Comparison of ENCODE assay signal across 8 cellular contexts in genomic region chr2:47272905-47273758, GRCh38.
DNase-seq lines count a peak whose midpoint lies in the region; ATAC-seq, FAIRE-seq and TF ChIP-seq lines count a peak whose summit lies in the region.

No MANE protein-coding gene starts in this region.

- H3K36me3 ChIP-seq in KMS-11 (ENCODE audit: insufficient read depth) (no peaks in the 10 kb centered on the region), astrocyte (ENCODE audit: insufficient read depth, low read length) (no peaks in the 10 kb centered on the region), liver (ENCODE audit: control insufficient read depth in 4 of 4, insufficient read depth in 3 of 4, low read depth in 1 of 4, low read length in 3 of 4) (no peaks in the 10 kb centered on the region), stomach smooth muscle (ENCODE audit: control insufficient read depth in 2 of 2, insufficient read depth in 2 of 2, low read length in 2 of 2) (no peaks in the 10 kb centered on the region)

- H3K4me3 ChIP-seq in KMS-11 (IDR thresholded peaks at IDR 0.05; ENCODE audit: insufficient read depth, low read depth, low read length) (peak overlapping the region; percentile 70), astrocyte (ENCODE audit: insufficient read depth, low read depth, low read length) (no peak overlapping the region), liver (ENCODE audit: low read depth in 1 of 3, low read length in 3 of 3) (peak overlapping the region; percentile 16 to 64 (median 55)), stomach smooth muscle (ENCODE audit: low read length in 2 of 2) (peak overlapping the region; percentile 44 to 73)

- peaks cover 20% of the 10 kb centered on the region for H3K4me1 Mint-ChIP-seq in astrocyte (ENCODE audit: low read depth, unreplicated experiment)

- H3K4me3 Mint-ChIP-seq in astrocyte (ENCODE audit: unreplicated experiment) = peak overlapping the region; percentile 6

- H3K27me3 Mint-ChIP-seq in astrocyte (ENCODE audit: low read depth, unreplicated experiment) = no peaks in the 10 kb centered on the region

- ATAC-seq in GM18858 (IDR thresholded peaks at IDR 0.05; ENCODE audit: unreplicated experiment) = no peak

- WGBS in liver = 75% methylated on average over 18 of the region's 18 CpGs

- no peak for FAIRE-seq in astrocyte (lab: Jason Lieb, UNC)

- H3K27ac ChIP-seq in KMS-11 = no peak overlapping the region
- H3K27ac ChIP-seq in astrocyte (ENCODE audit: low read depth, low read length) = no peak overlapping the region
- H3K27ac ChIP-seq in liver (ENCODE audit: low read depth in 1 of 2, low read length in 2 of 2) = no peak overlapping the region
- peak overlapping the region; percentile 87 for H3K27ac ChIP-seq in stomach smooth muscle (ENCODE audit: low read length)

- peak overlapping the region; percentile 54 for H3K4me2 ChIP-seq in KMS-11
- H3K4me2 ChIP-seq in astrocyte (ENCODE audit: low read length) = peak overlapping the region; percentile 78

- H3K79me2 ChIP-seq in KMS-11 (ENCODE audit: insufficient read depth, low read depth) = no peaks in the 10 kb centered on the region
- no peaks in the 10 kb centered on the region for H3K79me2 ChIP-seq in astrocyte (ENCODE audit: insufficient read depth, low read length)

- peak overlapping the region; percentile 48 for H3K27ac Mint-ChIP-seq in astrocyte (ENCODE audit: unreplicated experiment)

- H3K9me3 Mint-ChIP-seq in astrocyte (ENCODE audit: unreplicated experiment) = no peaks in the 10 kb centered on the region

- DNase-seq in astrocyte (ENCODE audit: low read depth) (no peak), NOMO-1 treated with dmso at 0.1 percent for 144 hours (lab: John Stamatoyannopoulos, UW; ENCODE audit: unreplicated experiment) (no peak), germinal center (ENCODE audit: low spot score) (no peak)
- DNase-seq in stimulated activated CD4-positive, alpha-beta T cell treated with anti-CD3 and anti-CD28 coated beads, Interleukin-2, amount 100 ng/mL, for 24 hours = no peak

- no peaks in the 10 kb centered on the region for H4K20me1 ChIP-seq in KMS-11 (ENCODE audit: insufficient read depth)
- no peaks in the 10 kb centered on the region for H4K20me1 ChIP-seq in astrocyte (ENCODE audit: insufficient read depth, low read length)

- H2AFZ ChIP-seq in KMS-11 (ENCODE audit: low read depth) (peak overlapping the region; percentile 92), astrocyte (ENCODE audit: low read depth, low read length) (no peak overlapping the region)

- no peaks in the 10 kb centered on the region for H3K36me3 Mint-ChIP-seq in astrocyte (ENCODE audit: low read depth, unreplicated experiment)

- peak overlapping the region; percentile 40; the same call in 1 of the 2 replicates for H3K9ac ChIP-seq in KMS-11
- H3K9ac ChIP-seq in astrocyte (ENCODE audit: low read length) = peak overlapping the region; percentile 44
- peak overlapping the region; percentile 3 to 36 for H3K9ac ChIP-seq in liver (ENCODE audit: low read depth in 1 of 2, low read length in 2 of 2)
- peak overlapping the region; percentile 23 to 36 for H3K9ac ChIP-seq in stomach smooth muscle (ENCODE audit: low read length in 2 of 2)

- TF ChIP-seq RAD21 in liver (IDR thresholded peaks at IDR 0.05) = no peak

- H3K4me1 ChIP-seq in KMS-11 (ENCODE audit: low read depth, poor library complexity, severe bottlenecking) = peaks cover 14% of the 10 kb centered on the region
- H3K4me1 ChIP-seq in astrocyte (ENCODE audit: insufficient read depth, low read length) = peaks cover 27% of the 10 kb centered on the region
- H3K4me1 ChIP-seq in liver (ENCODE audit: control insufficient read depth in 4 of 4, insufficient read depth in 4 of 4, low read length in 3 of 4) = peaks cover 6 to 14% (median 10%) of the 10 kb centered on the region in 4 donors
- peaks cover 40% of the 10 kb centered on the region for H3K4me1 ChIP-seq in stomach smooth muscle (ENCODE audit: control insufficient read depth, insufficient read depth, low read length)

- H3K27me3 ChIP-seq in KMS-11 (ENCODE audit: insufficient read depth, low read depth) = no peaks in the 10 kb centered on the region
- H3K27me3 ChIP-seq in astrocyte (ENCODE audit: insufficient read depth, low read length) = no peaks in the 10 kb centered on the region
- no peaks in the 10 kb centered on the region for H3K27me3 ChIP-seq in liver (ENCODE audit: control insufficient read depth in 4 of 4, insufficient read depth in 4 of 4, low read length in 3 of 4)
- H3K27me3 ChIP-seq in stomach smooth muscle (ENCODE audit: control insufficient read depth in 1 of 2, insufficient read depth in 2 of 2, low read length in 2 of 2) = no peaks in the 10 kb centered on the region

- H3K9me3 ChIP-seq in astrocyte (ENCODE audit: insufficient read depth, low read depth, low read length) (no peaks in the 10 kb centered on the region), liver (ENCODE audit: control insufficient read depth in 4 of 4, low read length in 3 of 4) (no peaks in the 10 kb centered on the region), stomach smooth muscle (ENCODE audit: control insufficient read depth in 2 of 2, low read length in 2 of 2) (no peaks in the 10 kb centered on the region)

- TF ChIP-seq CTCF in KMS-11 (conservative IDR thresholded peaks at IDR 0.05; ENCODE audit: low read depth, low read length) (no peak), astrocyte (IDR thresholded peaks at IDR 0.05; ENCODE audit: insufficient read depth, low read depth, low read length) (no peak), liver (IDR thresholded peaks at IDR 0.05; ENCODE audit: low read depth, low read length, missing input control) (no peak)

TF ChIP-seq in liver, 16 proteins besides CTCF, POLR2A, EP300 and RAD21:
- TF ChIP-seq FOXA1 (IDR thresholded peaks at IDR 0.05) (no peak), SP1 (IDR thresholded peaks at IDR 0.05) (no peak), REST (IDR thresholded peaks at IDR 0.05) (no peak), GABPA (IDR thresholded peaks at IDR 0.05 in 1 of 2, conservative IDR thresholded peaks at IDR 0.05 in 1 of 2) (no peak), NR2F2 (IDR thresholded peaks at IDR 0.05) (no peak), ATF3 (IDR thresholded peaks at IDR 0.05) (no peak), EGR1 (IDR thresholded peaks at IDR 0.05; ENCODE audit: low read depth in 2 of 2) (no peak), YY1 (IDR thresholded peaks at IDR 0.05) (no peak), TAF1 (conservative IDR thresholded peaks at IDR 0.05) (no peak)
